28 cellular contexts compared by ENCODE assay signal in the genomic region with DNA sequence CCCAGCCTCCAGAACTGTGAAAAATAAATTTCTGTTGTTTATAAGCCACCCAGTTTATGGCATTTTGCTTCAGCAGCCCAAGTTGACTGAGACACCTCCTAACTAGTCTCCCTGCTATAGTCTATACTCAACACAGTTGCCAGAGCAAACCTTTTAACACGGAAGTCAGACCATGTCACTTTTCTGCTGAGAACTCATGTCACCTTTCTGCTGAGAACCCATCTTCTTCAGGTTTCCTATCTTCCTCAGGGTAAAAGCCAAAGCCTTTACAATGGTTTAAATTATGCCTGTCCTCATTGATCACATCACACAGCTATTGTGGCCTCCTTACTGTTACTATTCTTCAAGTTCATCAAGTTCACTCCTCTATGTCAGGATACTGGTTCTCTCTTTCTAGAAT.
"Had no signal": no experiment of that assay in that cellular context is flagged by ENCODE, and none has a peak within 500 bp of the region (broad histone marks: within the 10 kb centered on the region; RNA-seq: fewer than 3 reads in every experiment).

No MANE protein-coding gene starts in this region.

- H3K79me2 ChIP-seq: hepatocyte had no signal

- H3K9me3 ChIP-seq: colonic mucosa, esophagus muscularis mucosa had no signal

- ATAC-seq: effector memory CD8-positive, alpha-beta T cell; esophagus mucosa; foreskin keratinocyte; gastrocnemius medialis; gastroesophageal sphincter; heart left ventricle; heart right ventricle had no signal

- FAIRE-seq: colon, endothelial cell of umbilical vein, frontal cortex had no signal

- H3K4me3 ChIP-seq: colonic mucosa, coronary artery, dorsolateral prefrontal cortex, esophagus muscularis mucosa, esophagus squamous epithelium, gastrocnemius medialis, gastroesophageal sphincter, heart left ventricle, heart right ventricle, hepatocyte had no signal

- DNase-seq: colonic mucosa; cortex of kidney; dermis blood vessel endothelial cell; dorsolateral prefrontal cortex; effector CD4-positive, alpha-beta T cell; effector CD8-positive, alpha-beta T cell; effector memory CD4-positive, alpha-beta T cell; effector memory CD8-positive, alpha-beta T cell; endodermal cell; erythroblast; esophagus squamous epithelium; foreskin fibroblast; foreskin keratinocyte; foreskin melanocyte; gastrocnemius medialis; glutamatergic neuron; head of caudate nucleus; heart left ventricle; heart right ventricle had no signal

- H3K36me3 ChIP-seq: colonic mucosa, esophagus muscularis mucosa, esophagus squamous epithelium, gastrocnemius medialis, gastroesophageal sphincter, heart left ventricle, heart right ventricle had no signal

- H3K27me3 ChIP-seq: colonic mucosa, dorsolateral prefrontal cortex, esophagus muscularis mucosa, esophagus squamous epithelium, foreskin keratinocyte, gastrocnemius medialis, gastroesophageal sphincter, heart left ventricle, heart right ventricle, hepatocyte had no signal

- H3K27ac ChIP-seq: colonic mucosa, coronary artery, dorsolateral prefrontal cortex, epithelial cell of prostate, esophagus muscularis mucosa, esophagus squamous epithelium, foreskin keratinocyte, gastrocnemius medialis, gastroesophageal sphincter, heart left ventricle, heart right ventricle, hepatocyte had no signal

- H3K4me1 ChIP-seq: colonic mucosa, esophagus muscularis mucosa, esophagus squamous epithelium, foreskin keratinocyte, gastrocnemius medialis, gastroesophageal sphincter, heart right ventricle had no signal

- H3K4me2 ChIP-seq: hepatocyte had no signal

- H2AFZ ChIP-seq: hepatocyte had no signal
